ENCODE assay signal across 20 cellular contexts in genomic region chr12:109377139-109377685, GRCh38. TPM values are rescaled to one million over a fixed set of nuclear protein-coding genes. Genes with fewer than 3 reads are reported as not detected.
DNase-seq lines count a peak whose midpoint lies in the region; ATAC-seq and TF ChIP-seq lines count a peak whose summit lies in the region.
"Had no signal": no experiment of that assay in that cellular context is flagged by ENCODE, and none has a peak within 500 bp of the region (broad histone marks: within the 10 kb centered on the region; RNA-seq: fewer than 3 reads in every experiment).

No MANE protein-coding gene starts in this region.

- BruUV-seq in A673 (replicated peaks; lab: Mats Ljungman, UMichigan): no TSS peak

- H3K4me1 ChIP-seq in A673 (ENCODE audit: insufficient read depth, low read length, poor library complexity, severe bottlenecking): no peaks in the 10 kb centered on the region
- H3K4me1 ChIP-seq: BLaER1 treated with 17β-estradiol and CSF1 and Interleukin-3, amounts not matched to agents 10 nM and 100 nM; Peyer's patch had no signal

- CTCF ChIA-PET in A673 (lab: Charles Lee): no interaction called here

- intact Hi-C loops in A673 (cut with micrococcal nuclease; ENCODE audit: unreplicated experiment): no loop called here

- TF ChIP-seq CTCF in A673 (conservative IDR thresholded peaks at IDR 0.05; ENCODE audit: low read depth, low read length): no peak

- no peak for ATAC-seq in HG02884 (IDR thresholded peaks at IDR 0.05; ENCODE audit: unreplicated experiment)
- ATAC-seq in GM18867 (IDR thresholded peaks at IDR 0.05; ENCODE audit: unreplicated experiment): no peak

- no peak overlapping the region for H3K4me3 ChIP-seq in A673 (ENCODE audit: low read depth, low read length, poor library complexity, severe bottlenecking)
- H3K4me3 ChIP-seq: BLaER1 treated with 17β-estradiol and CSF1 and Interleukin-3, amounts not matched to agents 10 nM and 100 nM; GM23248; MG63; Peyer's patch had no signal

- H3K27ac ChIP-seq in A673 (ENCODE audit: low read depth, low read length, poor library complexity, severe bottlenecking): no peak overlapping the region
- H3K27ac ChIP-seq: 22Rv1; BLaER1 treated with 17β-estradiol and CSF1 and Interleukin-3, amounts not matched to agents 10 nM and 100 nM; GM23248; Peyer's patch had no signal

- POLR2A ChIA-PET in A673 (lab: Charles Lee; ENCODE audit: low non-redundant PET): no interaction called here

- H3K27me3 ChIP-seq in A673 (replicated peaks; ENCODE audit: insufficient read depth, low read depth, low read length, poor library complexity): peaks cover 15% of the 10 kb centered on the region
- H3K27me3 ChIP-seq: BLaER1 treated with 17β-estradiol and CSF1 and Interleukin-3, amounts not matched to agents 10 nM and 100 nM; Peyer's patch had no signal

- H3K9me3 ChIP-seq in A673 (ENCODE audit: low read depth, low read length, poor library complexity, severe bottlenecking): no peaks in the 10 kb centered on the region
- H3K9me3 ChIP-seq: BLaER1 treated with 17β-estradiol and CSF1 and Interleukin-3, amounts not matched to agents 10 nM and 100 nM; MG63; Peyer's patch had no signal

- DNase-seq in DMS 273 (lab: John Stamatoyannopoulos, UW; ENCODE audit: unreplicated experiment): peak; percentile 35
- no peak for DNase-seq in DMS 273 treated with DMSO at 0.1 percent for 48 hours (lab: John Stamatoyannopoulos, UW)
- peak; percentile 57 for DNase-seq in A673 (ENCODE audit: low spot score)
- peak; percentile 3 for DNase-seq in RPMI7951 (ENCODE audit: low read depth)
- peak; percentile 52 for DNase-seq in iPS DF 19.7 (ENCODE audit: low read depth, low spot score)
- DNase-seq in T1000 (lab: John Stamatoyannopoulos, UW): no peak
- DNase-seq: DMS79, GM23248, HFFc6, KBM-7, MG63, NCI-H1105, NCI-H2081, NCI-H774, Peyer's patch, SIG-M5 had no signal

- H3K36me3 ChIP-seq in A673 (ENCODE audit: insufficient read depth, low read length, poor library complexity, severe bottlenecking): no peaks in the 10 kb centered on the region
- H3K36me3 ChIP-seq: BLaER1 treated with 17β-estradiol and CSF1 and Interleukin-3, amounts not matched to agents 10 nM and 100 nM; MG63; Peyer's patch had no signal

RNA-seq across cellular contexts. Expression of gene MYO1H, which starts 29.5 kb away (rescaled TPM):
- total RNA-seq in A673 (2021): not detected in 2 replicates
- not detected in 2 replicates for total RNA-seq in RPMI7951 (2014; rRNA removed; shearing (Covaris generic))
- total RNA-seq: GM23248, HFFc6, Peyer's patch had no signal

Comparison
In these comparisons a context has a peak if more than half of its experiments do, and no peak if none do; other contexts are left out.
1. DNase-seq: peak in DMS 273 (single experiment), A673 (single experiment), RPMI7951 (single experiment) and iPS DF 19.7 (single experiment); none in DMS 273 treated with DMSO at 0.1 percent for 48 hours (single experiment) and T1000 (single experiment).